Comparison of ENCODE assay signal across 10 cellular contexts in genomic region chr6:16681260-16681873, GRCh38.
DNase-seq lines count a peak whose midpoint lies in the region; ATAC-seq and TF ChIP-seq lines count a peak whose summit lies in the region.
"Had no signal": no experiment of that assay in that cellular context is flagged by ENCODE, and none has a peak within 500 bp of the region (broad histone marks: within the 10 kb centered on the region; RNA-seq: fewer than 3 reads in every experiment).

No MANE protein-coding gene starts in this region.

- no peak overlapping the region for H3K9ac ChIP-seq in stomach smooth muscle (ENCODE audit: low read length in 2 of 2)

- ATAC-seq in RWPE2 (ENCODE audit: low read depth) = peak; percentile 87
- ATAC-seq in HG02938 (IDR thresholded peaks at IDR 0.05; ENCODE audit: unreplicated experiment) = no peak
- no peak for ATAC-seq in GM19455 (IDR thresholded peaks at IDR 0.05; ENCODE audit: unreplicated experiment)

- H3K9me3 ChIP-seq in RWPE2 (ENCODE audit: severe bottlenecking) = no peaks in the 10 kb centered on the region
- no peaks in the 10 kb centered on the region for H3K9me3 ChIP-seq in stomach smooth muscle (ENCODE audit: control insufficient read depth in 2 of 2, low read length in 2 of 2)

- H3K4me3 ChIP-seq in RWPE2 (ENCODE audit: severe bottlenecking) (no peak overlapping the region), fibroblast of the aortic adventitia (ENCODE audit: low read depth, low read length) (peak overlapping the region; percentile 11), stomach smooth muscle (ENCODE audit: low read length in 2 of 2) (peak overlapping the region; percentile 15 to 30)

- DNase-seq in activated CD4-positive, alpha-beta T cell treated with anti-CD3 and anti-CD28 coated beads, Interleukin-2, amount 10 ng/mL, durations not matched to agents 24 days and 14 days = no peak
- no peak for DNase-seq in activated CD4-positive, alpha-beta T cell treated with anti-CD3 and anti-CD28 coated beads for 4 hours
- DNase-seq in RWPE2 (ENCODE audit: low spot score) (peak; percentile 42), fibroblast of the aortic adventitia (ENCODE audit: low read depth) (peak; percentile 95), amygdala (lab: John Stamatoyannopoulos, UW) (no peak)
- DNase-seq: endodermal cell, KG1 had no signal

- peaks cover 75% of the 10 kb centered on the region for H3K4me1 Mint-ChIP-seq in activated CD4-positive, alpha-beta T cell treated with anti-CD3 and anti-CD28 coated beads, Interleukin-2, amount 10 ng/mL, durations not matched to agents 24 days and 14 days

- H3K27me3 ChIP-seq in RWPE2 (ENCODE audit: insufficient read depth, poor library complexity, severe bottlenecking) (no peaks in the 10 kb centered on the region), stomach smooth muscle (ENCODE audit: control insufficient read depth in 1 of 2, insufficient read depth in 2 of 2, low read length in 2 of 2) (no peaks in the 10 kb centered on the region)

- H3K36me3 ChIP-seq in RWPE2 (ENCODE audit: low read depth) (no peaks in the 10 kb centered on the region), stomach smooth muscle (ENCODE audit: control insufficient read depth in 2 of 2, insufficient read depth in 2 of 2, low read length in 2 of 2) (no peaks in the 10 kb centered on the region)

- H3K4me1 ChIP-seq in RWPE2 (ENCODE audit: insufficient read depth, poor library complexity, severe bottlenecking) (peaks cover 52% of the 10 kb centered on the region), stomach smooth muscle (ENCODE audit: control insufficient read depth, insufficient read depth, low read length) (peaks cover 15% of the 10 kb centered on the region)

- no peak overlapping the region for H3K4me3 Mint-ChIP-seq in activated CD4-positive, alpha-beta T cell treated with anti-CD3 and anti-CD28 coated beads, Interleukin-2, amount 10 ng/mL, durations not matched to agents 24 days and 14 days
- H3K4me3 Mint-ChIP-seq: endodermal cell had no signal

- H3K36me3 Mint-ChIP-seq in activated CD4-positive, alpha-beta T cell treated with anti-CD3 and anti-CD28 coated beads, Interleukin-2, amount 10 ng/mL, durations not matched to agents 24 days and 14 days (ENCODE audit: low read depth) = peaks cover 50% of the 10 kb centered on the region

- TF ChIP-seq CTCF in RWPE2 (IDR thresholded peaks at IDR 0.05; ENCODE audit: poor library complexity, severe bottlenecking) (no peak), fibroblast of the aortic adventitia (IDR thresholded peaks at IDR 0.05; ENCODE audit: insufficient read depth, low read length) (no peak)

- H3K27ac Mint-ChIP-seq in activated CD4-positive, alpha-beta T cell treated with anti-CD3 and anti-CD28 coated beads, Interleukin-2, amount 10 ng/mL, durations not matched to agents 24 days and 14 days = peak overlapping the region; percentile 71
- H3K27ac Mint-ChIP-seq: endodermal cell had no signal

- peaks cover 17% of the 10 kb centered on the region for H3K9me3 Mint-ChIP-seq in activated CD4-positive, alpha-beta T cell treated with anti-CD3 and anti-CD28 coated beads, Interleukin-2, amount 10 ng/mL, durations not matched to agents 24 days and 14 days
- H3K9me3 Mint-ChIP-seq: endodermal cell had no signal

- H3K27ac ChIP-seq in RWPE2 (ENCODE audit: poor library complexity, severe bottlenecking) (peak overlapping the region; percentile 66), stomach smooth muscle (ENCODE audit: low read length) (peak overlapping the region; percentile 33)

- intact Hi-C loops in activated CD4-positive, alpha-beta T cell treated with anti-CD3 and anti-CD28 coated beads, Interleukin-2, amount 10 ng/mL, durations not matched to agents 24 days and 14 days (cut with micrococcal nuclease) = no loop called here

- H3K27me3 Mint-ChIP-seq in activated CD4-positive, alpha-beta T cell treated with anti-CD3 and anti-CD28 coated beads, Interleukin-2, amount 10 ng/mL, durations not matched to agents 24 days and 14 days = no peaks in the 10 kb centered on the region

Comparison
In these comparisons a context has a peak if more than half of its experiments do, and no peak if none do; other contexts are left out.
1. DNase-seq: peak in RWPE2 (single experiment) and fibroblast of the aortic adventitia (single experiment); none in activated CD4-positive, alpha-beta T cell treated with anti-CD3 and anti-CD28 coated beads, Interleukin-2, amount 10 ng/mL, durations not matched to agents 24 days and 14 days (single experiment), activated CD4-positive, alpha-beta T cell treated with anti-CD3 and anti-CD28 coated beads for 4 hours (0 of 2) and amygdala (0 of 56).